In genomic region chr18:33116376-33116775, GRCh38 we compare ENCODE assay signal across 12 cellular contexts.
DNase-seq lines count a peak whose midpoint lies in the region; ATAC-seq and TF ChIP-seq lines count a peak whose summit lies in the region.
"Had no signal": no experiment of that assay in that cellular context is flagged by ENCODE, and none has a peak within 500 bp of the region (broad histone marks: within the 10 kb centered on the region; RNA-seq: fewer than 3 reads in every experiment).

No MANE protein-coding gene starts in this region.

- TF ChIP-seq CTCF in choroid plexus epithelial cell (conservative IDR thresholded peaks at IDR 0.05; ENCODE audit: low read depth, low read length) (no peak), GM13977 (IDR thresholded peaks at IDR 0.05; ENCODE audit: extremely low read depth, insufficient read depth, missing control alignments) (no peak)

- no peak overlapping the region for H3K4me3 ChIP-seq in choroid plexus epithelial cell (ENCODE audit: low read depth, low read length)

- in situ Hi-C loops in GM13977 (cut with MboI; ENCODE audit: low pct_unique_long_range_greater_than_20kb, low sequenced_read_pairs, unreplicated experiment), result no loop called here

- no peak for ATAC-seq in left lobe of liver
- no peak for ATAC-seq in GM18858 (IDR thresholded peaks at IDR 0.05; ENCODE audit: unreplicated experiment)
- ATAC-seq in GM18511 (IDR thresholded peaks at IDR 0.05; ENCODE audit: unreplicated experiment), result no peak
- ATAC-seq: activated T-cell treated with anti-CD3 and anti-CD28 coated beads, Interleukin-2, amount 50 U/mL, for 72 hours; naive thymus-derived CD4-positive, alpha-beta T cell had no signal

- DNase-seq in KG1 (lab: John Stamatoyannopoulos, UW), result peak; percentile 21
- DNase-seq in NCI-H2196 treated with DMSO at 0.1 percent for 48 hours (lab: John Stamatoyannopoulos, UW; ENCODE audit: unreplicated experiment), result peak; percentile 44
- peak; percentile 40 for DNase-seq in choroid plexus epithelial cell (ENCODE audit: low read depth)
- peak; percentile 75 for DNase-seq in renal cortical epithelial cell (ENCODE audit: low read depth)
- no peak for DNase-seq in left lobe of liver (ENCODE audit: low spot score)
- no peak for DNase-seq in GM13977 (ENCODE audit: low spot score)
- DNase-seq: activated T-cell treated with anti-CD3 and anti-CD28 coated beads, Interleukin-2, amount 50 U/mL, for 72 hours; HFFc6; hippocampal formation; naive thymus-derived CD4-positive, alpha-beta T cell had no signal

Comparison
In these comparisons a context has a peak if more than half of its experiments do, and no peak if none do; other contexts are left out.
1. DNase-seq: peak in KG1 (single experiment), NCI-H2196 treated with DMSO at 0.1 percent for 48 hours (single experiment), choroid plexus epithelial cell (single experiment) and renal cortical epithelial cell (single experiment); none in left lobe of liver (single experiment) and GM13977 (single experiment).